25 cellular contexts compared by ENCODE assay signal in genomic region chr16:88903267-88903666, GRCh38. TPM values are rescaled to one million over a fixed set of nuclear protein-coding genes. Genes with fewer than 3 reads are reported as not detected.
"Had no signal": no experiment of that assay in that cellular context is flagged by ENCODE, and none has a peak within 500 bp of the region (broad histone marks: within the 10 kb centered on the region; RNA-seq: fewer than 3 reads in every experiment).

No MANE protein-coding gene starts in this region.

- FAIRE-seq: islet of Langerhans had no signal

- H3K9me3 ChIP-seq: heart left ventricle, testis, tibial nerve, upper lobe of right lung, vagina had no signal

- DNase-seq: cortex of kidney; dorsolateral prefrontal cortex; effector CD8-positive, alpha-beta T cell; foreskin melanocyte; heart left ventricle; hippocampal formation; kidney glomerular epithelial cell; mammary epithelial cell; stimulated activated CD4-positive, alpha-beta T cell treated with anti-CD3 and anti-CD28 coated beads, Interleukin-4, amount 100 ng/mL, for 1 hour; stimulated activated CD8-positive, alpha-beta memory T cell treated with anti-CD3 and anti-CD28 coated beads, Interleukin-4, amount 100 ng/mL, for 48 hours; stimulated activated naive CD8-positive, alpha-beta T cell treated with anti-CD3 and anti-CD28 coated beads, Interleukin-15, amount 100 ng/mL, for 72 hours; testis; upper lobe of right lung had no signal

- H3K27ac ChIP-seq: heart left ventricle, testis, tibial nerve, upper lobe of right lung, vagina had no signal

- H3K36me3 ChIP-seq: vagina had no signal

- H3K27me3 ChIP-seq: dorsolateral prefrontal cortex, heart left ventricle, testis, tibial nerve, upper lobe of right lung, vagina had no signal

- H3K4me1 ChIP-seq: testis, tibial nerve, upper lobe of right lung, vagina had no signal

- H3K4me3 ChIP-seq: dorsolateral prefrontal cortex, heart left ventricle, testis, tibial nerve, upper lobe of right lung, vagina had no signal

- ATAC-seq: heart left ventricle; natural killer cell treated with Interleukin-12 subunit alpha and Interleukin-12 subunit beta and Interleukin-15 and Interleukin-18, amount 100 ng/mL, for 72 hours; stimulated activated memory B cell treated with anti-CD40 and anti-IgM and Interleukin-4, amounts not matched to agents 10 μg/mL and 1 μg/mL and 100 μg/mL, for 72 hours; stimulated activated naive CD8-positive, alpha-beta T cell treated with anti-CD3 and anti-CD28 coated beads, Interleukin-15, amount 100 ng/mL, for 72 hours; upper lobe of right lung had no signal

RNA-seq across cellular contexts. Expression of gene PABPN1L, which starts 36.8 kb away (rescaled TPM):
- total RNA-seq: chondrocyte; glomerular endothelial cell; heart left ventricle; lower leg skin; mammary epithelial cell; mucosa of gallbladder; natural killer cell treated with Interleukin-12 subunit alpha and Interleukin-12 subunit beta and Interleukin-15 and Interleukin-18, amount 100 ng/mL, for 72 hours; omental fat pad; pulmonary artery endothelial cell; subcutaneous adipose tissue; tibial nerve; upper lobe of right lung; vagina had no signal
- polyA plus RNA-seq: heart left ventricle, mammary epithelial cell had no signal
